In the genomic region with DNA sequence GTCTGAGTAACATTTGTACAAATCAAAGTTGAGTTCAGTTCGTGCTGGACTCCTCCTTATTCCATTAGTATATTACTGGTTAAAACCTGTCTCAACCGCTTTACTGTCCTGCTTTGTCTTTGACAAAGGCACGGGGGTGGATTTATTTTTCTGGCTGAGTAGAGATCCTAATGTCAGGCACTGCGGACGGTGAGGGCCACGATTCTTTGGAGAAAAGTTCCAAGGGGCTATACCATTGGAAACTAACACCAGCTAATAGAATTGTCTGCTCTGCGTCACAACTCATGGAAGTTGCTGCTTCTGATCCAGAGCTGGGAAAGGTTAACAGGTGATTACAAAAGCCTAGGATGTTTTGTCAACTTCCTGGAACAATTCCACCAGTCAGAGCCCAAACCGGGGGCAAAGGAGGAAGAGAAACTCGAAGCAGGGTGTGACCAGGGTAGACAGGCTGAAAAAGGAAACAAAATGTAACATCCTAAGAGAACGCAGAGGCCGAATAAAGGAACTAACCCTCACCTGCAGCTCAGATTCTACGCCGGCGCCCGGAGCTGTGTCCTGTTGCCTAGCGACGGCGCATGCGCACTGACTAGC, we compare ENCODE assay signal across 8 cellular contexts. TPM values are rescaled to one million over a fixed set of nuclear protein-coding genes. Genes with fewer than 3 reads are reported as not detected.
DNase-seq lines count a peak whose midpoint lies in the region; ATAC-seq and TF ChIP-seq lines count a peak whose summit lies in the region.

No MANE protein-coding gene starts in this region.

- peaks cover 5% of the 10 kb centered on the region for H3K9me3 Mint-ChIP-seq in activated naive CD8-positive, alpha-beta T cell treated with anti-CD3 and anti-CD28 coated beads, Interleukin-2, amount 50 U/mL, for 24 hours

- intact Hi-C loops in left colon (cut with DNase I, micrococcal nuclease) (loop anchor here in 1 of 2 donors (10.0 kb wide), 1 partner anchor 60 kb away; the partner anchor contains the start of gene MARVELD3), tibial artery (cut with DNase I; ENCODE audit: low total_unique reads) (no loop called here)

- peaks cover 0 to 9% (median 0%) of the 10 kb centered on the region in 4 donors for H3K4me1 ChIP-seq in tibial artery

- peak overlapping the region; percentile 88 for H3K27ac Mint-ChIP-seq in activated naive CD8-positive, alpha-beta T cell treated with anti-CD3 and anti-CD28 coated beads, Interleukin-2, amount 50 U/mL, for 24 hours

- DNase-seq in stimulated activated CD4-positive, alpha-beta T cell treated with anti-CD3 and anti-CD28 coated beads, Interleukin-12 subunit alpha, Interleukin-12 subunit beta, amount 100 ng/mL, for 4 hours, result peak; percentile 3
- DNase-seq in stimulated activated CD4-positive, alpha-beta T cell treated with anti-CD3 and anti-CD28 coated beads, Interleukin-1b, Interleukin-23, amount 100 ng/mL, for 48 hours, result no peak
- no peak for DNase-seq in activated naive CD8-positive, alpha-beta T cell treated with anti-CD3 and anti-CD28 coated beads, Interleukin-2, amount 50 U/mL, for 24 hours
- DNase-seq in left colon (no peak), tibial artery (no peak), SHP77 treated with DMSO at 0.1 percent for 48 hours (lab: John Stamatoyannopoulos, UW) (no peak), superior temporal gyrus (ENCODE audit: extremely low spot score) (no peak)

- peaks cover 25% of the 10 kb centered on the region for H3K4me1 Mint-ChIP-seq in activated naive CD8-positive, alpha-beta T cell treated with anti-CD3 and anti-CD28 coated beads, Interleukin-2, amount 50 U/mL, for 24 hours

- H3K36me3 Mint-ChIP-seq in activated naive CD8-positive, alpha-beta T cell treated with anti-CD3 and anti-CD28 coated beads, Interleukin-2, amount 50 U/mL, for 24 hours (ENCODE audit: low read depth), result peaks cover 2% of the 10 kb centered on the region

- ATAC-seq in HG03460 (IDR thresholded peaks at IDR 0.05; ENCODE audit: unreplicated experiment), result peak; percentile 3
- ATAC-seq in activated naive CD8-positive, alpha-beta T cell treated with anti-CD3 and anti-CD28 coated beads, Interleukin-2, amount 50 U/mL, for 24 hours, result no peak
- peak; percentile 65 for ATAC-seq in left colon

- no peaks in the 10 kb centered on the region for H3K9me3 ChIP-seq in tibial artery

- H3K36me3 ChIP-seq in tibial artery, result no peaks in the 10 kb centered on the region

- peak overlapping the region; percentile 55 to 56 for H3K4me3 ChIP-seq in tibial artery

- no peak for TF ChIP-seq CTCF in tibial artery (IDR thresholded peaks at IDR 0.05)

- no peaks in the 10 kb centered on the region for H3K27me3 Mint-ChIP-seq in activated naive CD8-positive, alpha-beta T cell treated with anti-CD3 and anti-CD28 coated beads, Interleukin-2, amount 50 U/mL, for 24 hours

- peak overlapping the region; percentile 10 to 45 for H3K27ac ChIP-seq in tibial artery

- no peaks in the 10 kb centered on the region for H3K27me3 ChIP-seq in tibial artery

- H3K4me3 Mint-ChIP-seq in activated naive CD8-positive, alpha-beta T cell treated with anti-CD3 and anti-CD28 coated beads, Interleukin-2, amount 50 U/mL, for 24 hours, result peak overlapping the region; percentile 80

RNA-seq across cellular contexts. Expression of gene TAT, which starts 12.4 kb away (rescaled TPM):
- 1 to 10 TPM in 1 of 2 donors, under 1 TPM in 1; 0.67 to 2.1 TPM for total RNA-seq in left colon

RNA-seq across cellular contexts. Expression of gene CHST4, which starts 38.2 kb away (rescaled TPM):
- total RNA-seq in left colon, result not detected
